In genomic region chr16:55933038-55933437, GRCh38 we compare ENCODE assay signal across 33 cellular contexts. TPM values are rescaled to one million over a fixed set of nuclear protein-coding genes. Genes with fewer than 3 reads are reported as not detected.
"Had no signal": no experiment of that assay in that cellular context is flagged by ENCODE, and none has a peak within 500 bp of the region (broad histone marks: within the 10 kb centered on the region; RNA-seq: fewer than 3 reads in every experiment).

No MANE protein-coding gene starts in this region.

- ATAC-seq: heart right ventricle; left colon; natural killer cell; psoas muscle; right cardiac atrium; stimulated activated naive B cell treated with anti-CD40 and anti-IgM and Interleukin-4, amounts not matched to agents 10 μg/mL and 1 μg/mL and 100 μg/mL, for 72 hours; upper lobe of right lung had no signal

- H3K9me3 ChIP-seq: colonic mucosa, esophagus squamous epithelium, ovary, psoas muscle, suprapubic skin, transverse colon, upper lobe of right lung, uterus had no signal

- H3K9me3 Mint-ChIP-seq: dendritic cell treated with granulocyte-macrophage colony-stimulating factor and Interleukin-4, amounts not matched to agents 40 ng/mL and 50 ng/mL, for 4 days had no signal

- H3K4me3 Mint-ChIP-seq: dendritic cell treated with granulocyte-macrophage colony-stimulating factor and Interleukin-4, amounts not matched to agents 40 ng/mL and 50 ng/mL, for 4 days; immature natural killer cell; memory B cell; natural killer cell; stimulated activated naive B cell treated with anti-CD40 and anti-IgM and Interleukin-4, amounts not matched to agents 10 μg/mL and 1 μg/mL and 100 μg/mL, for 72 hours; stimulated activated naive CD8-positive, alpha-beta T cell treated with anti-CD3 and anti-CD28 coated beads, Interleukin-15, Interleukin-2, amounts not matched to agents 100 ng/mL and 50 ng/mL, for 24 hours had no signal

- H3K4me1 ChIP-seq: colonic mucosa, esophagus squamous epithelium, heart right ventricle, psoas muscle, suprapubic skin, transverse colon, upper lobe of right lung, uterus had no signal

- H3K27me3 ChIP-seq: colonic mucosa, ovary, transverse colon had no signal

- DNase-seq: colonic mucosa; effector memory CD4-positive, alpha-beta T cell; esophagus squamous epithelium; foreskin melanocyte; glutamatergic neuron; heart right ventricle; hippocampal formation; immature natural killer cell; islet precursor cell; kidney glomerular epithelial cell; left colon; natural killer cell; occipital lobe; ovary; posterior cingulate gyrus; psoas muscle; right cardiac atrium; stimulated activated CD4-positive, alpha-beta T cell treated with anti-CD3 and anti-CD28 coated beads, Interleukin-15, amount 100 ng/mL, for 24 hours; stimulated activated CD4-positive, alpha-beta T cell treated with anti-CD3 and anti-CD28 coated beads, Interleukin-2, amount 100 ng/mL, for 48 hours; stimulated activated naive B cell treated with anti-CD40 and anti-IgM and Interleukin-4, amounts not matched to agents 10 μg/mL and 1 μg/mL and 100 μg/mL, for 72 hours; transverse colon; upper lobe of right lung; uterus had no signal

- H3K4me3 ChIP-seq: colonic mucosa, esophagus squamous epithelium, heart right ventricle, lung, ovary, psoas muscle, skin epidermis, suprapubic skin, transverse colon, upper lobe of right lung, uterus had no signal

- H3K27me3 Mint-ChIP-seq: dendritic cell treated with granulocyte-macrophage colony-stimulating factor and Interleukin-4, amounts not matched to agents 40 ng/mL and 50 ng/mL, for 4 days had no signal

- H3K27ac Mint-ChIP-seq: dendritic cell treated with granulocyte-macrophage colony-stimulating factor and Interleukin-4, amounts not matched to agents 40 ng/mL and 50 ng/mL, for 4 days; immature natural killer cell; memory B cell; natural killer cell; stimulated activated naive B cell treated with anti-CD40 and anti-IgM and Interleukin-4, amounts not matched to agents 10 μg/mL and 1 μg/mL and 100 μg/mL, for 72 hours; stimulated activated naive CD8-positive, alpha-beta T cell treated with anti-CD3 and anti-CD28 coated beads, Interleukin-15, Interleukin-2, amounts not matched to agents 100 ng/mL and 50 ng/mL, for 24 hours had no signal

- H3K36me3 Mint-ChIP-seq: immature natural killer cell, memory B cell, natural killer cell had no signal

- H3K4me1 Mint-ChIP-seq: immature natural killer cell; memory B cell; natural killer cell; stimulated activated naive B cell treated with anti-CD40 and anti-IgM and Interleukin-4, amounts not matched to agents 10 μg/mL and 1 μg/mL and 100 μg/mL, for 72 hours had no signal

- H3K27ac ChIP-seq: colonic mucosa, esophagus squamous epithelium, heart right ventricle, ovary, psoas muscle, skin epidermis, suprapubic skin, transverse colon, upper lobe of right lung, uterus had no signal

- H3K36me3 ChIP-seq: colonic mucosa, esophagus squamous epithelium, heart right ventricle, ovary, suprapubic skin, transverse colon, upper lobe of right lung, uterus had no signal

RNA-seq across cellular contexts. Expression of gene CES5A, which starts 57.9 kb away (rescaled TPM):
- total RNA-seq: colonic mucosa, endothelial cell of umbilical vein, epithelial cell of proximal tubule, esophagus squamous epithelium, left colon, lung, mononuclear cell, natural killer cell, ovary, psoas muscle, renal cortical epithelial cell, transverse colon, upper lobe of right lung, uterus had no signal
- polyA plus RNA-seq: endothelial cell of umbilical vein, immature natural killer cell, lung, ovary had no signal
